In genomic region chr9:111630182-111631070, GRCh38 we compare ENCODE assay signal across 1 cellular context.
TF ChIP-seq lines count a peak whose summit lies in the region.

No MANE protein-coding gene starts in this region.

TF ChIP-seq in GM23338, 12 proteins besides CTCF, POLR2A, EP300 and RAD21 (continued from another document):
- no peak for TF ChIP-seq ZNF462 (CRISPR knock-in tag; IDR thresholded peaks at IDR 0.05)
- no peak for TF ChIP-seq ETS1 (IDR thresholded peaks at IDR 0.05)
- no peak for TF ChIP-seq NANOG (IDR thresholded peaks at IDR 0.05; ENCODE audit: borderline replicate concordance)
